ENCODE assay signal across 21 cellular contexts in the genomic region with DNA sequence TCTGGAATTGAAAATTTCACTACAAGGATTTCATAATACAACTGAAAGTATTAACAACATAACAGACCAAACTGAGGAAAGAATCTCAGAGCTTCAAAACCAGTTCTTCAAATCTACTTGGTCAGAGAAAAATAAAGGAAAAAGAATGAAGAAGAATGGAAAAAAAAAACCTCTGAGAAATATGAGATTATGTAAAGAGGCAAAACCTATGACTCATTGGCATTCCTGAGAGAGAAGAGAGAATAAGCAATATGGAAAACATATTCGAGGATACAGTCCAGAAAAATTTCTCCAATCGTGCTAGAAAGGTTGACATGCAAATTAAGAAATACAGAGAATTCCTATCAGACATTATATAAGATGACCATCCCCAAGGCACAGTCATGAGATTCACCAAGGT. TPM values are rescaled to one million over a fixed set of nuclear protein-coding genes. Genes with fewer than 3 reads are reported as not detected.
DNase-seq lines count a peak whose midpoint lies in the region; TF ChIP-seq lines count a peak whose summit lies in the region.
"Had no signal": no experiment of that assay in that cellular context is flagged by ENCODE, and none has a peak within 500 bp of the region (broad histone marks: within the 10 kb centered on the region; RNA-seq: fewer than 3 reads in every experiment).

No MANE protein-coding gene starts in this region.

- peaks cover 0 to 33% (median 1%) of the 10 kb centered on the region in 4 donors for H3K36me3 ChIP-seq in transverse colon

- TF ChIP-seq RAD21 in Ishikawa (IDR thresholded peaks at IDR 0.05; ENCODE audit: low read depth), result no peak

- intact Hi-C loops in transverse colon (cut with DNase I; ENCODE audit: low total_unique reads), result no loop called here
- intact Hi-C loops in cardiac septum (cut with DNase I), result loop anchor here (10.0 kb wide), 1 partner anchor 520 kb away; no protein-coding TSS in a partner anchor

- no peak overlapping the region for H3K4me3 Mint-ChIP-seq in type B pancreatic cell
- H3K4me3 Mint-ChIP-seq: CD14-positive monocyte, GM23338 had no signal

- peaks cover 53% of the 10 kb centered on the region for H3K36me3 Mint-ChIP-seq in type B pancreatic cell

- in situ Hi-C loops in transverse colon (cut with MboI; ENCODE audit: low pct_ligation_motif_present in 1 of 4, low pct_unique_long_range_greater_than_20kb in 1 of 4, low sequenced_read_pairs in 3 of 4), result loop anchor here in 1 of 4 donors (25.0 kb wide), 1 partner anchor 237 kb away; no protein-coding TSS in a partner anchor

- no peak overlapping the region for H3K4me3 ChIP-seq in AG10803 (ENCODE audit: low read length)
- H3K4me3 ChIP-seq in cardiac fibroblast (replicated peaks in 1 of 2; ENCODE audit: low read depth in 2 of 2, low read length in 2 of 2), result no peak overlapping the region
- H3K4me3 ChIP-seq in fibroblast of the aortic adventitia (ENCODE audit: low read depth, low read length), result no peak overlapping the region
- H3K4me3 ChIP-seq in transverse colon, result no peak overlapping the region
- H3K4me3 ChIP-seq: GM23338, MG63, Peyer's patch had no signal

- no peak for TF ChIP-seq POLR2A in transverse colon (IDR thresholded peaks at IDR 0.05)

- H3K27me3 ChIP-seq in transverse colon, result no peaks in the 10 kb centered on the region
- H3K27me3 ChIP-seq: MG63, Peyer's patch had no signal

- no peaks in the 10 kb centered on the region for H3K4me1 ChIP-seq in transverse colon
- H3K4me1 ChIP-seq: Peyer's patch had no signal

- TF ChIP-seq EP300 in Ishikawa (IDR thresholded peaks at IDR 0.05; ENCODE audit: borderline replicate concordance), result no peak
- no peak for TF ChIP-seq EP300 in transverse colon (IDR thresholded peaks at IDR 0.05; ENCODE audit: low read depth)

- no peaks in the 10 kb centered on the region for H3K4me1 Mint-ChIP-seq in type B pancreatic cell (ENCODE audit: unreplicated experiment)
- H3K4me1 Mint-ChIP-seq: CD14-positive monocyte had no signal

- peaks cover 0 to 6% of the 10 kb centered on the region in 2 donors for H3K9me3 ChIP-seq in transverse colon
- H3K9me3 ChIP-seq: MG63, Peyer's patch had no signal

- H3K27ac ChIP-seq in transverse colon, result no peak overlapping the region
- H3K27ac ChIP-seq: HL-60, Peyer's patch had no signal

- no peaks in the 10 kb centered on the region for H3K9me3 Mint-ChIP-seq in type B pancreatic cell
- H3K9me3 Mint-ChIP-seq: GM23338 had no signal

- 84 to 100% methylated on average over 1 to 2 of the region's 2 CpGs for WGBS in transverse colon (ENCODE audit: low coverage in 1 of 2), 2 donors

- TF ChIP-seq CTCF in AG10803 (conservative IDR thresholded peaks at IDR 0.05; ENCODE audit: low read length) (no peak), cardiac fibroblast (IDR thresholded peaks at IDR 0.05; ENCODE audit: low read depth, low read length) (no peak), fibroblast of the aortic adventitia (IDR thresholded peaks at IDR 0.05; ENCODE audit: insufficient read depth, low read length) (no peak), transverse colon (IDR thresholded peaks at IDR 0.05) (no peak), type B pancreatic cell (conservative IDR thresholded peaks at IDR 0.05) (no peak)

- no peaks in the 10 kb centered on the region for H3K27me3 Mint-ChIP-seq in type B pancreatic cell

- peak; percentile 7 for DNase-seq in AG10803 (ENCODE audit: low read depth)
- DNase-seq in cardiac fibroblast (ENCODE audit: low read depth in 2 of 2), result peak; percentile 13 to 45
- DNase-seq in fibroblast of the aortic adventitia (ENCODE audit: low read depth), result peak; percentile 23
- no peak for DNase-seq in transverse colon
- DNase-seq in type B pancreatic cell (ENCODE audit: extremely low spot score, unreplicated experiment), result no peak
- DNase-seq in cardiac septum (ENCODE audit: low spot score), result no peak
- no peak for DNase-seq in DMS 273 treated with DMSO at 0.1 percent for 48 hours (lab: John Stamatoyannopoulos, UW)
- DNase-seq: GDM1, KG1, MG63, NCI-H1105, NCI-H1694 treated with DMSO at 0.1 percent for 48 hours, NCI-H446, NCI-H82, Peyer's patch, Right ventricle myocardium superior had no signal

- no peak overlapping the region for H3K27ac Mint-ChIP-seq in type B pancreatic cell
- H3K27ac Mint-ChIP-seq: CD14-positive monocyte, GM23338 had no signal

TF ChIP-seq in Ishikawa, 13 proteins besides CTCF, POLR2A, EP300 and RAD21:
- TF ChIP-seq FOXM1 (IDR thresholded peaks at IDR 0.05; ENCODE audit: borderline replicate concordance, low read depth), result no peak
- peak; percentile 27; the same call in 1 of the 2 replicates for TF ChIP-seq TEAD4 (IDR thresholded peaks at IDR 0.05)

RNA-seq across cellular contexts. Expression of a gene that starts 23.4 kb away (rescaled TPM):
- total RNA-seq in fibroblast of the aortic adventitia (ENCODE audit: low replicate concordance), result not detected in 2 replicates
- total RNA-seq in transverse colon, result 1 to 10 TPM in 1 of 4 donors, not detected in 3; 3.8 TPM
- 0.36 and 0.43 TPM in 2 replicates for total RNA-seq in type B pancreatic cell (ENCODE audit: low replicate concordance)
- not detected for total RNA-seq in cardiac septum
- total RNA-seq: A172 had no signal

Comparison
In these comparisons a context has a peak if more than half of its experiments do, and no peak if none do; other contexts are left out.
1. DNase-seq: peak in AG10803 (single experiment), cardiac fibroblast (2 of 2) and fibroblast of the aortic adventitia (single experiment); none in transverse colon (single experiment), type B pancreatic cell (single experiment), cardiac septum (single experiment) and DMS 273 treated with DMSO at 0.1 percent for 48 hours (single experiment).